Comparison of ENCODE assay signal across 15 cellular contexts in the genomic region with DNA sequence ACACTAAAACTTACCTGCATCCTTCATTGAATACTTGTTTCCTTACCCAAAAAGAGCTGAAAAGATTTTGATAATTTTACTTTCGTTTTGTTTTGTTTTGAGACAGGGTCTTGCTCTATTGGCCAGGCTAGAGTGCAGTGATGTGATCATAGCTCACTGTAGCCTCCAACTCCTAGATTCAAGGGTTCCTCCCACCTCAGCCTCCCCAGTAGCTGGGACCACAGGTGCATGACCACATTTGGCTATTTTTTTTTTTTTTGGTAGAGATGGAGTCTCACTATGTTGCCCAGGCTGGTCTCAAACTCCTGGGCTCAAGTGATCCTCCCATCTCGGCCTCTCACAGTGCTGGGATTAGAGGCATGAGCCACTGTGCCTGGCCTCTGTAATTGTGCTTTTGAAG. TPM values are rescaled to one million over a fixed set of nuclear protein-coding genes. Genes with fewer than 3 reads are reported as not detected.
A peak's percentile ranks its signal among the peaks of the same experiment; 100 is the strongest.
DNase-seq lines count a peak whose midpoint lies in the region; ATAC-seq and TF ChIP-seq lines count a peak whose summit lies in the region.
"Had no signal": no experiment of that assay in that cellular context is flagged by ENCODE, and none has a peak within 500 bp of the region (broad histone marks: within the 10 kb centered on the region; RNA-seq: fewer than 3 reads in every experiment).

No MANE protein-coding gene starts in this region.

- intact Hi-C loops in Right ventricle myocardium superior (cut with DNase I), result no loop called here

- peaks cover 57% of the 10 kb centered on the region for H3K4me1 Mint-ChIP-seq in activated naive CD4-positive, alpha-beta T cell treated with anti-CD3 and anti-CD28 coated beads, Interleukin-2, amount 10 ng/mL, durations not matched to agents 7 days and 5 days
- peaks cover 45% of the 10 kb centered on the region for H3K4me1 Mint-ChIP-seq in brain
- peaks cover 41% of the 10 kb centered on the region for H3K4me1 Mint-ChIP-seq in stimulated activated effector memory CD8-positive, alpha-beta T cell treated with anti-CD3 and anti-CD28 coated beads, Interleukin-12 subunit alpha, Interleukin-12 subunit beta, amount 100 ng/mL, for 72 hours

- no peak overlapping the region for H3K4me3 Mint-ChIP-seq in activated naive CD4-positive, alpha-beta T cell treated with anti-CD3 and anti-CD28 coated beads, Interleukin-2, amount 10 ng/mL, durations not matched to agents 7 days and 5 days
- no peak overlapping the region for H3K4me3 Mint-ChIP-seq in brain
- H3K4me3 Mint-ChIP-seq in stimulated activated effector memory CD8-positive, alpha-beta T cell treated with anti-CD3 and anti-CD28 coated beads, Interleukin-12 subunit alpha, Interleukin-12 subunit beta, amount 100 ng/mL, for 72 hours, result no peak overlapping the region
- H3K4me3 Mint-ChIP-seq: GM23338 had no signal

- no peak for DNase-seq in activated naive CD4-positive, alpha-beta T cell treated with anti-CD3 and anti-CD28 coated beads, Interleukin-2, amount 10 ng/mL, durations not matched to agents 7 days and 5 days
- DNase-seq in activated naive CD4-positive, alpha-beta T cell (lab: John Stamatoyannopoulos, UW), result no peak
- no peak for DNase-seq in stimulated activated effector memory CD8-positive, alpha-beta T cell treated with anti-CD3 and anti-CD28 coated beads, Interleukin-12 subunit alpha, Interleukin-12 subunit beta, amount 100 ng/mL, for 72 hours (ENCODE audit: low spot score in 2 of 2)
- DNase-seq in Right ventricle myocardium superior, result no peak
- no peak for DNase-seq in DMS 273 (lab: John Stamatoyannopoulos, UW; ENCODE audit: unreplicated experiment)
- DNase-seq: GF-D8, NCI-H1105 treated with DMSO at 0.1 percent for 48 hours, NCI-H187, NCI-H345, NCI-H526, SHP77 had no signal

- H3K27ac Mint-ChIP-seq in activated naive CD4-positive, alpha-beta T cell treated with anti-CD3 and anti-CD28 coated beads, Interleukin-2, amount 10 ng/mL, durations not matched to agents 7 days and 5 days, result peak overlapping the region; percentile 80
- peak overlapping the region in 4 of 5 experiments; percentile 6 to 75 (median 36) for H3K27ac Mint-ChIP-seq in brain
- peak overlapping the region; percentile 77 for H3K27ac Mint-ChIP-seq in stimulated activated effector memory CD8-positive, alpha-beta T cell treated with anti-CD3 and anti-CD28 coated beads, Interleukin-12 subunit alpha, Interleukin-12 subunit beta, amount 100 ng/mL, for 72 hours
- H3K27ac Mint-ChIP-seq: GM23338 had no signal

- no peak for ATAC-seq in stimulated activated effector memory CD8-positive, alpha-beta T cell treated with anti-CD3 and anti-CD28 coated beads, Interleukin-12 subunit alpha, Interleukin-12 subunit beta, amount 100 ng/mL, for 72 hours
- no peak for ATAC-seq in Right ventricle myocardium superior (ENCODE audit: poor library complexity)
- ATAC-seq: GM23338, HCT116 had no signal

- TF ChIP-seq CTCF in brain (conservative IDR thresholded peaks at IDR 0.05), result no peak

- H3K27me3 Mint-ChIP-seq in activated naive CD4-positive, alpha-beta T cell treated with anti-CD3 and anti-CD28 coated beads, Interleukin-2, amount 10 ng/mL, durations not matched to agents 7 days and 5 days, result no peaks in the 10 kb centered on the region
- peaks cover 3% of the 10 kb centered on the region for H3K27me3 Mint-ChIP-seq in brain

- no peaks in the 10 kb centered on the region for H3K9me3 Mint-ChIP-seq in activated naive CD4-positive, alpha-beta T cell treated with anti-CD3 and anti-CD28 coated beads, Interleukin-2, amount 10 ng/mL, durations not matched to agents 7 days and 5 days
- H3K9me3 Mint-ChIP-seq in brain, result peaks cover 0 to 2% (median 0%) of the 10 kb centered on the region in 5 experiments
- no peaks in the 10 kb centered on the region for H3K9me3 Mint-ChIP-seq in stimulated activated effector memory CD8-positive, alpha-beta T cell treated with anti-CD3 and anti-CD28 coated beads, Interleukin-12 subunit alpha, Interleukin-12 subunit beta, amount 100 ng/mL, for 72 hours
- H3K9me3 Mint-ChIP-seq: GM23338 had no signal

- peaks cover 28% of the 10 kb centered on the region for H3K36me3 Mint-ChIP-seq in activated naive CD4-positive, alpha-beta T cell treated with anti-CD3 and anti-CD28 coated beads, Interleukin-2, amount 10 ng/mL, durations not matched to agents 7 days and 5 days
- peaks cover 6% of the 10 kb centered on the region for H3K36me3 Mint-ChIP-seq in brain
- peaks cover 48% of the 10 kb centered on the region for H3K36me3 Mint-ChIP-seq in stimulated activated effector memory CD8-positive, alpha-beta T cell treated with anti-CD3 and anti-CD28 coated beads, Interleukin-12 subunit alpha, Interleukin-12 subunit beta, amount 100 ng/mL, for 72 hours

- CTCF ChIA-PET in activated naive CD4-positive, alpha-beta T cell treated with anti-CD3 and anti-CD28 coated beads, Interleukin-2, amount 10 ng/mL, durations not matched to agents 7 days and 5 days (lab: Charles Lee), result interaction anchor here (0.7 to 18.2 kb wide), 15 partner anchors 8 to 254 kb away, joined by 3 to 200 read pairs (median 9); a partner anchor contains a TSS

RNA-seq across cellular contexts. Expression of a gene that starts 10.0 kb away (rescaled TPM):
- 2.1 TPM for polyA plus RNA-seq in brain (ENCODE audit: insufficient read depth, low read depth, low replicate concordance)
- 5,900 TPM for total RNA-seq in Right ventricle myocardium superior
- total RNA-seq: Daoy had no signal

RNA-seq across cellular contexts. Expression of a gene that starts 13.1 kb away (rescaled TPM):
- 2.9 TPM for polyA plus RNA-seq in brain (ENCODE audit: insufficient read depth, low read depth, low replicate concordance)
- 7.1 TPM for total RNA-seq in Right ventricle myocardium superior
- total RNA-seq: Daoy had no signal

RNA-seq across cellular contexts. Expression of a gene that starts 18.2 kb away (rescaled TPM):
- polyA plus RNA-seq in brain (ENCODE audit: insufficient read depth, low read depth, low replicate concordance), result 53.8 TPM
- total RNA-seq in Right ventricle myocardium superior, result 13.9 TPM

RNA-seq across cellular contexts. Expression of a gene that starts 28.4 kb away (rescaled TPM):
- 154 TPM for polyA plus RNA-seq in brain (ENCODE audit: insufficient read depth, low read depth, low replicate concordance)
- 0.35 TPM for total RNA-seq in Right ventricle myocardium superior
- total RNA-seq: Daoy had no signal

RNA-seq across cellular contexts. Expression of a gene that starts 32.8 kb away (rescaled TPM):
- 13.0 TPM for polyA plus RNA-seq in brain (ENCODE audit: insufficient read depth, low read depth, low replicate concordance)
- total RNA-seq in Right ventricle myocardium superior, result 10.0 TPM
